Comparison of ENCODE assay signal across 8 cellular contexts in genomic region chr19:4233282-4233853, GRCh38. TPM values are rescaled to one million over a fixed set of nuclear protein-coding genes. Genes with fewer than 3 reads are reported as not detected.
DNase-seq lines count a peak whose midpoint lies in the region; ATAC-seq and TF ChIP-seq lines count a peak whose summit lies in the region.

No MANE protein-coding gene starts in this region.

- peak; percentile 81 for ATAC-seq in CD4-positive, alpha-beta T cell (ENCODE audit: poor library complexity)
- ATAC-seq in mucosa of descending colon = peak; percentile 79
- ATAC-seq in GM21717 (IDR thresholded peaks at IDR 0.05; ENCODE audit: unreplicated experiment) = no peak

- TF ChIP-seq CTCF in CD4-positive, alpha-beta T cell (IDR thresholded peaks at IDR 0.05) = peak; percentile 33
- peak; percentile 39 for TF ChIP-seq CTCF in mucosa of descending colon (IDR thresholded peaks at IDR 0.05)

- POLR2A ChIA-PET in CD4-positive, alpha-beta T cell (lab: Charles Lee) = no interaction called here

- DNase-seq in CD4-positive, alpha-beta T cell = peak; percentile 50 to 77 (median 61)
- peak; percentile 55 for DNase-seq in HuH-7 (ENCODE audit: low spot score)
- DNase-seq in activated CD4-positive, CD25-positive, alpha-beta regulatory T cell treated with anti-CD3 and anti-CD28 coated beads, Interleukin-2, amount 50 U/mL, for 16 hours (ENCODE audit: low read depth, low spot score) = peak; percentile 40
- DNase-seq in central memory CD4-positive, alpha-beta T cell = peak; percentile 33
- peak in 2 of 3 donors; percentile 72 to 79 for DNase-seq in mucosa of descending colon
- peak; percentile 30 to 42 for DNase-seq in stimulated activated CD8-positive, alpha-beta memory T cell treated with anti-CD3 and anti-CD28 coated beads, Interleukin-7, amount 100 ng/mL, for 4 hours (ENCODE audit: low read depth in 2 of 2)
- DNase-seq in NCI-H1048 (lab: John Stamatoyannopoulos, UW) = no peak

- H3K27ac Mint-ChIP-seq in CD4-positive, alpha-beta T cell = no peak overlapping the region

- H3K4me1 ChIP-seq in mucosa of descending colon (ENCODE audit: low read depth) = no peaks in the 10 kb centered on the region

- H3K27ac ChIP-seq in CD4-positive, alpha-beta T cell (ENCODE audit: low read depth, low read length) = no peak overlapping the region

- H3K27me3 ChIP-seq in CD4-positive, alpha-beta T cell (ENCODE audit: control insufficient read depth, insufficient read depth, low read length) = peaks cover 21% of the 10 kb centered on the region

- no peaks in the 10 kb centered on the region for H3K36me3 Mint-ChIP-seq in CD4-positive, alpha-beta T cell (ENCODE audit: low read depth)

- no peaks in the 10 kb centered on the region for H3K9me3 ChIP-seq in CD4-positive, alpha-beta T cell (ENCODE audit: control insufficient read depth, low read length)
- no peaks in the 10 kb centered on the region for H3K9me3 ChIP-seq in mucosa of descending colon

- H3K4me1 Mint-ChIP-seq in CD4-positive, alpha-beta T cell (ENCODE audit: low read depth) = no peaks in the 10 kb centered on the region

- H3K27me3 Mint-ChIP-seq in CD4-positive, alpha-beta T cell = peaks cover 28% of the 10 kb centered on the region

- H3K9me3 Mint-ChIP-seq in CD4-positive, alpha-beta T cell = no peaks in the 10 kb centered on the region

- intact Hi-C loops in CD4-positive, alpha-beta T cell (cut with DNase I, micrococcal nuclease) = no loop called here
- intact Hi-C loops in mucosa of descending colon (cut with DNase I, micrococcal nuclease) = no loop called here

- H3K4me3 ChIP-seq in mucosa of descending colon = no peak overlapping the region

- H3K36me3 ChIP-seq in mucosa of descending colon (ENCODE audit: low read depth) = no peaks in the 10 kb centered on the region

- H3K4me3 Mint-ChIP-seq in CD4-positive, alpha-beta T cell = no peak overlapping the region

- CTCF ChIA-PET in CD4-positive, alpha-beta T cell (lab: Charles Lee) = no interaction called here

RNA-seq across cellular contexts. Expression of gene EBI3, which starts 4.0 kb away (rescaled TPM):
- total RNA-seq in CD4-positive, alpha-beta T cell = not detected
- total RNA-seq in mucosa of descending colon = 1 to 10 TPM; 1.1 to 5.4 (median 3.6) TPM

RNA-seq across cellular contexts. Expression of gene YJU2, which starts 13.5 kb away (rescaled TPM):
- total RNA-seq in CD4-positive, alpha-beta T cell = 10 to 100 TPM; 32.9 to 33.7 TPM
- 10 to 100 TPM; 16.7 to 22.2 (median 20.0) TPM for total RNA-seq in mucosa of descending colon

RNA-seq across cellular contexts. Expression of gene SHD, which starts 45.7 kb away (rescaled TPM):
- total RNA-seq in CD4-positive, alpha-beta T cell = under 1 TPM; 0.14 to 0.64 TPM
- 10 to 100 TPM in 2 of 3 donors, 1 to 10 TPM in 1; 4.6 to 27.8 (median 21.0) TPM for total RNA-seq in mucosa of descending colon

RNA-seq across cellular contexts. Expression of gene ANKRD24, which starts 50.9 kb away (rescaled TPM):
- total RNA-seq in CD4-positive, alpha-beta T cell = under 1 TPM; 0.59 to 0.60 TPM
- 1 to 10 TPM in 2 of 3 donors, under 1 TPM in 1; 0.95 to 2.7 (median 1.3) TPM for total RNA-seq in mucosa of descending colon

RNA-seq across cellular contexts. Expression of gene SIRT6, which starts 51.0 kb away (rescaled TPM):
- total RNA-seq in CD4-positive, alpha-beta T cell = 10 to 100 TPM; 11.2 to 14.2 TPM
- 100 to 1,000 TPM in 2 of 3 donors, 10 to 100 TPM in 1; 60.9 to 138 (median 118) TPM for total RNA-seq in mucosa of descending colon
